20 cellular contexts compared by ENCODE assay signal in genomic region chr4:48649505-48649904, GRCh38.
"Had no signal": no experiment of that assay in that cellular context is flagged by ENCODE, and none has a peak within 500 bp of the region (broad histone marks: within the 10 kb centered on the region; RNA-seq: fewer than 3 reads in every experiment).

No MANE protein-coding gene starts in this region.

- H3K27ac ChIP-seq: breast epithelium, Peyer's patch had no signal

- DNase-seq: activated CD4-positive, alpha-beta T cell treated with anti-CD3 and anti-CD28 coated beads for 4 hours; activated CD8-positive, alpha-beta T cell treated with anti-CD3 and anti-CD28 coated beads, Interleukin-2, amount 10 ng/mL, durations not matched to agents 7 days and 5 days; activated effector memory CD4-positive, alpha-beta T cell treated with Interleukin-2 at 50 U/mL for 16 hours; activated naive CD4-positive, alpha-beta T cell; activated T-cell treated with anti-CD3 and anti-CD28 coated beads, Interleukin-2, amount 50 U/mL, for 24 hours; aorta; central memory CD4-positive, alpha-beta T cell; MG63; NCI-H1105; NCI-H1436; NCI-H1694 treated with DMSO at 0.1 percent for 48 hours; NCI-H2081; NCI-H446; NCI-H524; Peyer's patch; SHP77 treated with DMSO at 0.1 percent for 48 hours; T-cell; T-helper 2 cell; T1000 had no signal
